20 cellular contexts compared by ENCODE assay signal in genomic region chr19:50380767-50381166, GRCh38. TPM values are rescaled to one million over a fixed set of nuclear protein-coding genes. Genes with fewer than 3 reads are reported as not detected.
DNase-seq lines count a peak whose midpoint lies in the region; ATAC-seq and TF ChIP-seq lines count a peak whose summit lies in the region.
"Had no signal": no experiment of that assay in that cellular context is flagged by ENCODE, and none has a peak within 500 bp of the region (broad histone marks: within the 10 kb centered on the region; RNA-seq: fewer than 3 reads in every experiment).

No MANE protein-coding gene starts in this region.

- H3K9me3 ChIP-seq in CD4-positive, alpha-beta T cell (ENCODE audit: control insufficient read depth, low read length): no peaks in the 10 kb centered on the region
- H3K9me3 ChIP-seq in spleen: no peaks in the 10 kb centered on the region
- H3K9me3 ChIP-seq: BLaER1 treated with 17β-estradiol and CSF1 and Interleukin-3, amounts not matched to agents 10 nM and 100 nM had no signal

- H3K4me1 ChIP-seq in spleen: peaks cover 6 to 75% (median 46%) of the 10 kb centered on the region in 6 donors

- H3K4me3 Mint-ChIP-seq in activated CD4-positive, alpha-beta T cell treated with anti-CD3 and anti-CD28 coated beads, Interleukin-2, amount 10 ng/mL, durations not matched to agents 24 days and 14 days: no peak overlapping the region
- H3K4me3 Mint-ChIP-seq in CD4-positive, alpha-beta T cell: peak overlapping the region; percentile 27
- no peak overlapping the region for H3K4me3 Mint-ChIP-seq in chondrocyte (ENCODE audit: unreplicated experiment)

- peaks cover 50% of the 10 kb centered on the region for H3K36me3 Mint-ChIP-seq in activated CD4-positive, alpha-beta T cell treated with anti-CD3 and anti-CD28 coated beads, Interleukin-2, amount 10 ng/mL, durations not matched to agents 24 days and 14 days (ENCODE audit: low read depth)
- H3K36me3 Mint-ChIP-seq in CD4-positive, alpha-beta T cell (ENCODE audit: low read depth): peaks cover 85% of the 10 kb centered on the region
- peaks cover 10% of the 10 kb centered on the region for H3K36me3 Mint-ChIP-seq in chondrocyte (ENCODE audit: low read depth)

- no peak for ATAC-seq in CD4-positive, alpha-beta T cell (ENCODE audit: poor library complexity)
- ATAC-seq in HG02981 (IDR thresholded peaks at IDR 0.05; ENCODE audit: unreplicated experiment) (no peak), HG03460 (IDR thresholded peaks at IDR 0.05; ENCODE audit: unreplicated experiment) (no peak)

- TF ChIP-seq POLR2A in spleen (IDR thresholded peaks at IDR 0.05): no peak

- peaks cover 3 to 60% (median 58%) of the 10 kb centered on the region in 6 donors for H3K36me3 ChIP-seq in spleen

- CTCF ChIA-PET in CD4-positive, alpha-beta T cell (lab: Charles Lee): no interaction called here

- H3K27me3 Mint-ChIP-seq in activated CD4-positive, alpha-beta T cell treated with anti-CD3 and anti-CD28 coated beads, Interleukin-2, amount 10 ng/mL, durations not matched to agents 24 days and 14 days: no peaks in the 10 kb centered on the region
- peaks cover 6% of the 10 kb centered on the region for H3K27me3 Mint-ChIP-seq in CD4-positive, alpha-beta T cell
- no peaks in the 10 kb centered on the region for H3K27me3 Mint-ChIP-seq in chondrocyte (ENCODE audit: low read depth)

- no peak overlapping the region for H3K27ac Mint-ChIP-seq in activated CD4-positive, alpha-beta T cell treated with anti-CD3 and anti-CD28 coated beads, Interleukin-2, amount 10 ng/mL, durations not matched to agents 24 days and 14 days
- peak overlapping the region; percentile 44 for H3K27ac Mint-ChIP-seq in CD4-positive, alpha-beta T cell
- peak overlapping the region; percentile 42 for H3K27ac Mint-ChIP-seq in chondrocyte (ENCODE audit: unreplicated experiment)
- H3K27ac Mint-ChIP-seq: H9 had no signal

- DNase-seq in activated CD4-positive, alpha-beta T cell treated with anti-CD3 and anti-CD28 coated beads, Interleukin-2, amount 10 ng/mL, durations not matched to agents 24 days and 14 days: peak; percentile 62
- no peak for DNase-seq in activated CD4-positive, alpha-beta T cell treated with anti-CD3 and anti-CD28 coated beads, Interleukin-2, amount 50 U/mL, for 48 hours
- DNase-seq in CD4-positive, alpha-beta T cell: no peak
- DNase-seq in chondrocyte (ENCODE audit: low spot score): no peak
- DNase-seq in spleen: peak; percentile 72
- no peak for DNase-seq in effector CD4-positive, alpha-beta T cell
- DNase-seq: DMS153, H9, MV-4-11, NCI-H1417 treated with DMSO at 0.1 percent for 48 hours, NCI-H2029, NCI-H2171 treated with DMSO at 0.1 percent for 48 hours, NCI-H774, SHP77 had no signal

- intact Hi-C loops in activated CD4-positive, alpha-beta T cell treated with anti-CD3 and anti-CD28 coated beads, Interleukin-2, amount 10 ng/mL, durations not matched to agents 24 days and 14 days (cut with micrococcal nuclease): no loop called here
- intact Hi-C loops in CD4-positive, alpha-beta T cell (cut with DNase I, micrococcal nuclease): no loop called here
- intact Hi-C loops in spleen (cut with DNase I; ENCODE audit: low total_unique reads): no loop called here

- no peak for TF ChIP-seq CTCF in CD4-positive, alpha-beta T cell (IDR thresholded peaks at IDR 0.05)
- no peak for TF ChIP-seq CTCF in chondrocyte (IDR thresholded peaks at IDR 0.05)
- TF ChIP-seq CTCF in spleen (IDR thresholded peaks at IDR 0.05 in 8 of 11, conservative IDR thresholded peaks at IDR 0.05 in 3 of 11): no peak

- no peaks in the 10 kb centered on the region for H3K27me3 ChIP-seq in CD4-positive, alpha-beta T cell (ENCODE audit: control insufficient read depth, insufficient read depth, low read length)
- H3K27me3 ChIP-seq in spleen (replicated peaks in 1 of 7): no peaks in the 10 kb centered on the region
- H3K27me3 ChIP-seq: BLaER1 treated with 17β-estradiol and CSF1 and Interleukin-3, amounts not matched to agents 10 nM and 100 nM had no signal

- H3K27ac ChIP-seq in CD4-positive, alpha-beta T cell (ENCODE audit: low read depth, low read length): no peak overlapping the region
- H3K27ac ChIP-seq in spleen: peak overlapping the region in 2 of 8 donors; percentile 7 to 21
- H3K27ac ChIP-seq: 22Rv1; BLaER1 treated with 17β-estradiol and CSF1 and Interleukin-3, amounts not matched to agents 10 nM and 100 nM had no signal

- peaks cover 30% of the 10 kb centered on the region for H3K4me1 Mint-ChIP-seq in activated CD4-positive, alpha-beta T cell treated with anti-CD3 and anti-CD28 coated beads, Interleukin-2, amount 10 ng/mL, durations not matched to agents 24 days and 14 days
- H3K4me1 Mint-ChIP-seq in CD4-positive, alpha-beta T cell (ENCODE audit: low read depth): peaks cover 44% of the 10 kb centered on the region
- peaks cover 28% of the 10 kb centered on the region for H3K4me1 Mint-ChIP-seq in chondrocyte (ENCODE audit: low read depth)

- POLR2A ChIA-PET in CD4-positive, alpha-beta T cell (lab: Charles Lee): no interaction called here

- no peaks in the 10 kb centered on the region for H3K9me3 Mint-ChIP-seq in activated CD4-positive, alpha-beta T cell treated with anti-CD3 and anti-CD28 coated beads, Interleukin-2, amount 10 ng/mL, durations not matched to agents 24 days and 14 days
- no peaks in the 10 kb centered on the region for H3K9me3 Mint-ChIP-seq in CD4-positive, alpha-beta T cell
- no peaks in the 10 kb centered on the region for H3K9me3 Mint-ChIP-seq in chondrocyte (ENCODE audit: low read depth)

- WGBS in spleen, 5 donors: 78 to 90% (median 79%) methylated on average over 7 to 8 of the region's 8 CpGs

- no peak overlapping the region for H3K4me3 ChIP-seq in spleen
- H3K4me3 ChIP-seq: BLaER1 treated with 17β-estradiol and CSF1 and Interleukin-3, amounts not matched to agents 10 nM and 100 nM had no signal

RNA-seq across cellular contexts. Expression of gene POLD1, which starts 3.4 kb away (rescaled TPM):
- total RNA-seq in activated CD4-positive, alpha-beta T cell treated with anti-CD3 and anti-CD28 coated beads, Interleukin-2, amount 10 ng/mL, durations not matched to agents 24 days and 14 days: 188 and 204 TPM in 2 replicates
- 10 to 100 TPM; 22.1 to 24.2 TPM for total RNA-seq in CD4-positive, alpha-beta T cell
- total RNA-seq in chondrocyte (15.7 to 37.2 TPM (median 15.8 TPM) in 3 replicates), spleen (10 to 100 TPM; 26.5 to 39.9 (median 28.2) TPM)
- polyA plus RNA-seq in spleen: 10 to 100 TPM; 50.9 to 66.6 (median 66.5) TPM

RNA-seq across cellular contexts. Expression of gene NR1H2, which starts 4.5 kb away (rescaled TPM):
- total RNA-seq in activated CD4-positive, alpha-beta T cell treated with anti-CD3 and anti-CD28 coated beads, Interleukin-2, amount 10 ng/mL, durations not matched to agents 24 days and 14 days: 81.4 and 84.7 TPM in 2 replicates
- 100 to 1,000 TPM; 261 to 265 TPM for total RNA-seq in CD4-positive, alpha-beta T cell
- total RNA-seq in chondrocyte (47.7 to 48.9 TPM (median 48.3 TPM) in 3 replicates), spleen (10 to 100 TPM; 59.9 to 96.0 (median 84.8) TPM)
- 10 to 100 TPM; 53.1 to 75.5 (median 55.8) TPM for polyA plus RNA-seq in spleen

RNA-seq across cellular contexts. Expression of gene NAPSA, which starts 15.3 kb away (rescaled TPM):
- 13.6 and 18.0 TPM in 2 replicates for total RNA-seq in activated CD4-positive, alpha-beta T cell treated with anti-CD3 and anti-CD28 coated beads, Interleukin-2, amount 10 ng/mL, durations not matched to agents 24 days and 14 days
- total RNA-seq in CD4-positive, alpha-beta T cell: under 1 TPM; 0.61 to 0.91 TPM
- total RNA-seq in chondrocyte (0.27 to 0.74 TPM (median 0.55 TPM) in 3 replicates), spleen (1 to 10 TPM; 1.5 to 3.4 (median 2.3) TPM)
- 1 to 10 TPM; 4.5 to 6.4 (median 5.0) TPM for polyA plus RNA-seq in spleen
- total RNA-seq: HT1080, NCI-H460 had no signal

RNA-seq across cellular contexts. Expression of gene SPIB, which starts 38.0 kb away (rescaled TPM):
- 0.91 and 1.6 TPM in 2 replicates for total RNA-seq in activated CD4-positive, alpha-beta T cell treated with anti-CD3 and anti-CD28 coated beads, Interleukin-2, amount 10 ng/mL, durations not matched to agents 24 days and 14 days
- total RNA-seq in CD4-positive, alpha-beta T cell: under 1 TPM; 0.42 to 0.52 TPM
- not detected in 3 replicates for total RNA-seq in chondrocyte
- total RNA-seq in spleen: 10 to 100 TPM; 22.1 to 76.6 (median 34.4) TPM
- 10 to 100 TPM; 55.5 to 90.5 (median 86.1) TPM for polyA plus RNA-seq in spleen
- total RNA-seq: NCI-H460 had no signal

RNA-seq across cellular contexts. Expression of gene KCNC3, which starts 51.6 kb away (rescaled TPM):
- total RNA-seq in activated CD4-positive, alpha-beta T cell treated with anti-CD3 and anti-CD28 coated beads, Interleukin-2, amount 10 ng/mL, durations not matched to agents 24 days and 14 days: 20.3 TPM in 2 replicates
- total RNA-seq in CD4-positive, alpha-beta T cell: 1 to 10 TPM; 1.6 to 2.0 TPM
- 4.9 to 9.3 TPM (median 8.9 TPM) in 3 replicates for total RNA-seq in chondrocyte
- 10 to 100 TPM in 2 of 7 donors, 1 to 10 TPM in 5; 2.6 to 20.8 (median 7.1) TPM for total RNA-seq in spleen
- 1 to 10 TPM in 1 of 3 donors, under 1 TPM in 2; 0.72 to 2.6 (median 0.74) TPM for polyA plus RNA-seq in spleen
- total RNA-seq: HT1080 had no signal

Comparison
In these comparisons a context has a peak if more than half of its experiments do, and no peak if none do; other contexts are left out.
1. DNase-seq: peak in activated CD4-positive, alpha-beta T cell treated with anti-CD3 and anti-CD28 coated beads, Interleukin-2, amount 10 ng/mL, durations not matched to agents 24 days and 14 days (single experiment) and spleen (single experiment); none in activated CD4-positive, alpha-beta T cell treated with anti-CD3 and anti-CD28 coated beads, Interleukin-2, amount 50 U/mL, for 48 hours (0 of 2), CD4-positive, alpha-beta T cell (0 of 10), chondrocyte (single experiment) and effector CD4-positive, alpha-beta T cell (single experiment).